9 cellular contexts compared by ENCODE assay signal in genomic region chr4:72194046-72194445, GRCh38.
"Had no signal": no experiment of that assay in that cellular context is flagged by ENCODE, and none has a peak within 500 bp of the region (broad histone marks: within the 10 kb centered on the region; RNA-seq: fewer than 3 reads in every experiment).

No MANE protein-coding gene starts in this region.

- H3K4me1 ChIP-seq: HAP-1 had no signal

- H3K27ac Mint-ChIP-seq: GM23338, H9, HFFc6 had no signal

- H3K9ac ChIP-seq: GM23248 had no signal

- H3K4me1 Mint-ChIP-seq: GM23338, H9 had no signal

- H3K27ac ChIP-seq: GM23248 had no signal

- DNase-seq: GM23248, GOT3, H7, H9, HCEC 1CT, HFFc6 had no signal

- H3K4me3 ChIP-seq: GM23248, GM23338, HAP-1 had no signal

- ATAC-seq: GM23338, HCT116 had no signal

- H3K9me3 ChIP-seq: HAP-1 had no signal

- H3K4me3 Mint-ChIP-seq: GM23338, H9, HFFc6 had no signal

- H2AFZ ChIP-seq: GM23248 had no signal

- H3K36me3 ChIP-seq: HAP-1 had no signal

- H3K4me2 ChIP-seq: GM23338 had no signal
